1 cellular context compared by ENCODE assay signal in the genomic region with DNA sequence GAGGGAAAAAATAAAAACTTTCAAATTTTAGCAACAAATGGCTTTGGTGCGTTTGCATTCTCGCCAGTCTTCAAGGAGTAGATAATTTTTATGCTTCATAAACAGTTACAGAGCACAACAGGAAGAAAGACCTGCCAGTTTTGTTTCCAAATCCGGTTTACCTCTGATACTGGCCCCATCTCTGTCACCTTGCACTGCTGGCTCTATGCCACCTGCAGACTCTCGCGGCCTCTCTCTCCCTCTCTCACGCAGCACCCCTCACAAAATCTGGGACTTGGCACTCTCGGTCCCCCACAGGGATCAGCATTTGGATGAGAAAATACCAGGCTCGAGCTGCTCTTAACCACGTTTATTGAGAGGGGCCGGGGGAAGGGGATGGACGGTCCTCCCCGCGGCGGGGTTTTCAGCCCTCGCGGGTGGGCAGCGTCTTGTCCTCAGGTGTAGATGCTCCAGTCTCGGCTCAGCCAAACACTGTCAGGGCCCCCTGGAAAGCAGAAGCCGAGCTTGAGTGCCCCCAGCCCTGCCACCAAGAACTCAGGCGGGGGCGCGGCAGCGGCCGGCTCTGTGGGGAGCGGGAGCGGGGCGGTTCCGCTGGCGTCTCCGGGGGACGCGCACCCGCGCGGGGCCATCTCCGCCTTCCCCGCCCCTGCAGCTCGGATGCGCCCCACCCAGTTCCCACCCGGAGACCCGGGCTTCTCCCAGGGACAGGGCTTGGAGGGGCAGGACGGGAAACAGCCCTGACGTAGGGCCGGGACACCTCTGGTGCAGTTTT.
TF ChIP-seq lines count a peak whose summit lies in the region.

No MANE protein-coding gene starts in this region.

TF ChIP-seq in HepG2, 621 proteins besides CTCF, POLR2A, EP300 and RAD21:
- TF ChIP-seq PHF20 (CRISPR knock-in tag; IDR thresholded peaks at IDR 0.05) (no peak), CENPX (CRISPR knock-in tag; IDR thresholded peaks at IDR 0.05) (no peak), MAFG (CRISPR knock-in tag; IDR thresholded peaks at IDR 0.05) (no peak), CBX1 (IDR thresholded peaks at IDR 0.05; ENCODE audit: low read depth) (no peak), ZNF296 (CRISPR knock-in tag; conservative IDR thresholded peaks at IDR 0.05) (no peak), ZBTB38 (CRISPR knock-in tag; IDR thresholded peaks at IDR 0.05) (no peak), ZNF543 (CRISPR knock-in tag; IDR thresholded peaks at IDR 0.05) (no peak), KAT7 (CRISPR knock-in tag; IDR thresholded peaks at IDR 0.05; ENCODE audit: borderline replicate concordance) (no peak), RAD51 (IDR thresholded peaks at IDR 0.05; ENCODE audit: borderline replicate concordance) (no peak), KDM2A (CRISPR knock-in tag; IDR thresholded peaks at IDR 0.05; ENCODE audit: borderline replicate concordance, low read depth) (no peak), RARA (CRISPR knock-in tag; IDR thresholded peaks at IDR 0.05) (no peak), ZNF550 (CRISPR knock-in tag; IDR thresholded peaks at IDR 0.05; ENCODE audit: borderline replicate concordance) (no peak), ZNF563 (CRISPR knock-in tag; IDR thresholded peaks at IDR 0.05) (no peak), ZNF703 (CRISPR knock-in tag; IDR thresholded peaks at IDR 0.05; ENCODE audit: borderline replicate concordance) (no peak), ZNF354B (CRISPR knock-in tag; IDR thresholded peaks at IDR 0.05) (no peak)
- TF ChIP-seq, protein P1, sequence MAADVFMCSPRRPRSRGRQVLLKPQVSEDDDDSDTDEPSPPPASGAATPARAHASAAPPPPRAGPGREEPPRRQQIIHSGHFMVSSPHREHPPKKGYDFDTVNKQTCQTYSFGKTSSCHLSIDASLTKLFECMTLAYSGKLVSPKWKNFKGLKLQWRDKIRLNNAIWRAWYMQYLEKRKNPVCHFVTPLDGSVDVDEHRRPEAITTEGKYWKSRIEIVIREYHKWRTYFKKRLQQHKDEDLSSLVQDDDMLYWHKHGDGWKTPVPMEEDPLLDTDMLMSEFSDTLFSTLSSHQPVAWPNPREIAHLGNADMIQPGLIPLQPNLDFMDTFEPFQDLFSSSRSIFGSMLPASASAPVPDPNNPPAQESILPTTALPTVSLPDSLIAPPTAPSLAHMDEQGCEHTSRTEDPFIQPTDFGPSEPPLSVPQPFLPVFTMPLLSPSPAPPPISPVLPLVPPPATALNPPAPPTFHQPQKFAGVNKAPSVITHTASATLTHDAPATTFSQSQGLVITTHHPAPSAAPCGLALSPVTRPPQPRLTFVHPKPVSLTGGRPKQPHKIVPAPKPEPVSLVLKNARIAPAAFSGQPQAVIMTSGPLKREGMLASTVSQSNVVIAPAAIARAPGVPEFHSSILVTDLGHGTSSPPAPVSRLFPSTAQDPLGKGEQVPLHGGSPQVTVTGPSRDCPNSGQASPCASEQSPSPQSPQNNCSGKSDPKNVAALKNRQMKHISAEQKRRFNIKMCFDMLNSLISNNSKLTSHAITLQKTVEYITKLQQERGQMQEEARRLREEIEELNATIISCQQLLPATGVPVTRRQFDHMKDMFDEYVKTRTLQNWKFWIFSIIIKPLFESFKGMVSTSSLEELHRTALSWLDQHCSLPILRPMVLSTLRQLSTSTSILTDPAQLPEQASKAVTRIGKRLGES (CRISPR knock-in tag; IDR thresholded peaks at IDR 0.05; ENCODE audit: borderline replicate concordance): no peak
- TF ChIP-seq, protein P2, sequence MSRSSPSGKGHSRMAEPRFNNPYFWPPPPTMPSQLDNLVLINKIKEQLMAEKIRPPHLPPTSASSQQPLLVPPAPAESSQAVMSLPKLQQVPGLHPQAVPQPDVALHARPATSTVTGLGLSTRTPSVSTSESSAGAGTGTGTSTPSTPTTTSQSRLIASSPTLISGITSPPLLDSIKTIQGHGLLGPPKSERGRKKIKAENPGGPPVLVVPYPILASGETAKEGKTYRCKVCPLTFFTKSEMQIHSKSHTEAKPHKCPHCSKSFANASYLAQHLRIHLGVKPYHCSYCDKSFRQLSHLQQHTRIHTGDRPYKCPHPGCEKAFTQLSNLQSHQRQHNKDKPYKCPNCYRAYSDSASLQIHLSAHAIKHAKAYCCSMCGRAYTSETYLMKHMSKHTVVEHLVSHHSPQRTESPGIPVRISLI (CRISPR knock-in tag; IDR thresholded peaks at IDR 0.05; ENCODE audit: borderline replicate concordance): no peak
